Comparison of ENCODE assay signal across 31 cellular contexts in genomic region chr22:49470741-49471134, GRCh38.
"Had no signal": no experiment of that assay in that cellular context is flagged by ENCODE, and none has a peak within 500 bp of the region (broad histone marks: within the 10 kb centered on the region; RNA-seq: fewer than 3 reads in every experiment).

No MANE protein-coding gene starts in this region.

- DNase-seq: activated CD4-positive, alpha-beta memory T cell treated with anti-CD3 and anti-CD28 coated beads for 36 hours; activated CD4-positive, alpha-beta T cell treated with anti-CD3 and anti-CD28 coated beads for 36 hours; activated CD4-positive, alpha-beta T cell treated with anti-CD3 and anti-CD28 coated beads, Interleukin-2, amount 10 ng/mL, durations not matched to agents 24 days and 14 days; activated CD4-positive, CD25-positive, alpha-beta regulatory T cell; activated CD4-positive, CD25-positive, alpha-beta regulatory T cell treated with anti-CD3 and anti-CD28 coated beads, Interleukin-2, amount 50 U/mL, for 72 hours; activated CD8-positive, alpha-beta memory T cell treated with anti-CD3 and anti-CD28 coated beads, Interleukin-2, amount 10 ng/mL, durations not matched to agents 7 days and 5 days; activated CD8-positive, alpha-beta memory T cell treated with anti-CD3 and anti-CD28 coated beads, Interleukin-2, amount 50 U/mL, for 4 hours; activated CD8-positive, alpha-beta T cell treated with anti-CD3 and anti-CD28 coated beads, Interleukin-2, amount 10 ng/mL, durations not matched to agents 7 days and 5 days; activated effector memory CD4-positive, alpha-beta T cell treated with anti-CD3 and anti-CD28 coated beads, Interleukin-2, amount 50 U/mL, for 16 hours; activated naive CD4-positive, alpha-beta T cell treated with anti-CD3 and anti-CD28 coated beads, Interleukin-2, amount 10 ng/mL, durations not matched to agents 7 days and 5 days; activated naive CD8-positive, alpha-beta T cell treated with anti-CD3 and anti-CD28 coated beads, Interleukin-2, amount 10 ng/mL, durations not matched to agents 7 days and 5 days; activated T-cell treated with anti-CD3 and anti-CD28 coated beads, Interleukin-2, amount 50 U/mL, for 1 hour; activated T-cell treated with anti-CD3 and anti-CD28 coated beads, Interleukin-2, amount 50 U/mL, for 48 hours; brain microvascular endothelial cell; cortex of kidney; dermis blood vessel endothelial cell; effector CD4-positive, alpha-beta T cell; effector memory CD8-positive, alpha-beta T cell; erythroblast; foreskin keratinocyte; gastrocnemius medialis; glutamatergic neuron; heart left ventricle; T-helper 1 cell; T-helper 17 cell; T1000 had no signal

- H3K9me3 ChIP-seq: ascending aorta, esophagus muscularis mucosa, gastrocnemius medialis, heart left ventricle had no signal

- H3K4me3 ChIP-seq: ascending aorta, esophagus muscularis mucosa, gastrocnemius medialis, heart left ventricle had no signal

- H3K27me3 ChIP-seq: ascending aorta, brain microvascular endothelial cell, foreskin keratinocyte, gastrocnemius medialis had no signal

- H3K27ac ChIP-seq: ascending aorta, brain microvascular endothelial cell, esophagus muscularis mucosa, foreskin keratinocyte, gastrocnemius medialis, heart left ventricle had no signal

- FAIRE-seq: bronchial epithelial cell, colon had no signal

- H3K4me1 ChIP-seq: ascending aorta, esophagus muscularis mucosa, foreskin keratinocyte, gastrocnemius medialis, heart left ventricle had no signal

- ATAC-seq: activated CD4-positive, alpha-beta T cell treated with anti-CD3 and anti-CD28 coated beads for 36 hours; activated CD8-positive, alpha-beta memory T cell treated with anti-CD3 and anti-CD28 coated beads, Interleukin-2, amount 10 ng/mL, durations not matched to agents 7 days and 5 days; activated CD8-positive, alpha-beta T cell treated with anti-CD3 and anti-CD28 coated beads, Interleukin-2, amount 10 ng/mL, durations not matched to agents 7 days and 5 days; activated naive CD4-positive, alpha-beta T cell treated with anti-CD3 and anti-CD28 coated beads, Interleukin-2, amount 50 U/mL, for 72 hours; effector memory CD8-positive, alpha-beta T cell; foreskin keratinocyte; gastrocnemius medialis; heart left ventricle; T-helper 17 cell had no signal

- H3K36me3 ChIP-seq: ascending aorta, brain microvascular endothelial cell, esophagus muscularis mucosa, gastrocnemius medialis, heart left ventricle had no signal
